ENCODE assay signal across 1 cellular context in genomic region chr7:13169356-13169755, GRCh38.
TF ChIP-seq lines count a peak whose summit lies in the region.

No MANE protein-coding gene starts in this region.

TF ChIP-seq in H1, 55 proteins besides CTCF, POLR2A, EP300 and RAD21 (continued from another document):
- TF ChIP-seq SIN3A (conservative IDR thresholded peaks at IDR 0.05 in 1 of 2, IDR thresholded peaks at IDR 0.05 in 1 of 2; ENCODE audit: low read depth in 1 of 2, low read length in 2 of 2) (no peak), KDM5A (IDR thresholded peaks at IDR 0.05; ENCODE audit: low read length) (no peak)
